In the genomic region with DNA sequence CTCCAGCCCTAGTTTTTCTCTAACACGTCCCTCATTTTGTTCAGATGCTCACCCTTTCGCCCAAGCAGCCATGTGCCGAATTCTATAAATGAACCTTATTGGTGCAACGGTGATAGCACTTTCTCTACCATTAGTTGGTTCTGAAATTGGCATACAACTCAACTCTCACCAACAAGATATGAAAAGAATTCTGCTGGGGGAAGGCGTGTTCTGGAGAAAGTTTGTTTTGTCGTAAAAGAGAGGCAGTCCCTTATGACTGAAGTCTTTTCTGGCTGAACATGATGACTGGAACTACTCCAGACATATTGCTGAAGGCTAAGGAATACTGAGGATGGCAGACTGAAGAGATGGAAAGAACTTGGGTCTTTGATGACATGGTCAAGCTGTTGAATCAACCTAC, we compare ENCODE assay signal across 31 cellular contexts.
"Had no signal": no experiment of that assay in that cellular context is flagged by ENCODE, and none has a peak within 500 bp of the region (broad histone marks: within the 10 kb centered on the region; RNA-seq: fewer than 3 reads in every experiment).

No MANE protein-coding gene starts in this region.

- ATAC-seq: left colon; left lung; lower lobe of right lung; natural killer cell; right lobe of liver; stimulated activated naive B cell treated with anti-CD40 and anti-IgM and Interleukin-4, amounts not matched to agents 10 μg/mL and 1 μg/mL and 100 μg/mL, for 72 hours; stimulated activated naive CD8-positive, alpha-beta T cell treated with anti-CD3 and anti-CD28 coated beads, Interleukin-15, Interleukin-2, amounts not matched to agents 100 U/mL and 50 U/mL, for 24 hours had no signal

- H3K4me1 ChIP-seq: parathyroid adenoma, right lobe of liver, testis had no signal

- DNase-seq: head of caudate nucleus; hippocampal formation; kidney; left colon; left lung; lower lobe of right lung; mammary epithelial cell; mesenchymal stem cell; naive B cell; natural killer cell; nephron progenitor cell; occipital lobe; psoas muscle; right lobe of liver; stimulated activated CD4-positive, alpha-beta T cell treated with anti-CD3 and anti-CD28 coated beads, Interleukin-12 subunit alpha, Interleukin-12 subunit beta, amount 100 ng/mL, for 4 hours; stimulated activated CD4-positive, alpha-beta T cell treated with anti-CD3 and anti-CD28 coated beads, Interleukin-15, amount 100 ng/mL, for 24 hours; stimulated activated CD4-positive, alpha-beta T cell treated with anti-CD3 and anti-CD28 coated beads, Interleukin-2, amount 100 ng/mL, for 24 hours; stimulated activated CD4-positive, alpha-beta T cell treated with anti-CD3 and anti-CD28 coated beads, Interleukin-4, amount 100 ng/mL, for 1 hour; stimulated activated naive B cell treated with anti-CD40 and anti-IgM and Interleukin-4, amounts not matched to agents 10 μg/mL and 1 μg/mL and 100 μg/mL, for 72 hours; stimulated activated naive CD8-positive, alpha-beta T cell treated with anti-CD3 and anti-CD28 coated beads, Interleukin-15, Interleukin-2, amounts not matched to agents 100 U/mL and 50 U/mL, for 24 hours; stomach; testis; upper lobe of left lung had no signal

- H3K4me2 ChIP-seq: neural progenitor cell had no signal

- H3K36me3 ChIP-seq: left lung, lower lobe of right lung, neural progenitor cell, neutrophil, right atrium auricular region, right lobe of liver, stomach, tibial nerve, upper lobe of left lung had no signal

- H3K4me3 ChIP-seq: left lung, lower lobe of right lung, neural progenitor cell, psoas muscle, right atrium auricular region, right lobe of liver, skin epidermis, stomach, testis, tibial nerve, upper lobe of left lung had no signal

- FAIRE-seq: islet of Langerhans, kidney, urothelium cell line had no signal

- H3K9ac ChIP-seq: neural progenitor cell, parathyroid adenoma had no signal

- H3K27me3 ChIP-seq: left lung, neural progenitor cell, neutrophil, right atrium auricular region, right lobe of liver, stomach, testis, tibial nerve, upper lobe of left lung had no signal

- H3K9me3 ChIP-seq: left lung, lower lobe of right lung, neutrophil, right atrium auricular region, right lobe of liver, stomach, testis, upper lobe of left lung had no signal

- H3K79me2 ChIP-seq: parathyroid adenoma had no signal

- H2AFZ ChIP-seq: neural progenitor cell, parathyroid adenoma had no signal

- H3K27ac ChIP-seq: left lung, lower lobe of right lung, neural progenitor cell, neutrophil, parathyroid adenoma, psoas muscle, right atrium auricular region, right lobe of liver, skin epidermis, stomach, testis, tibial nerve, upper lobe of left lung had no signal
